Comparison of ENCODE assay signal across 11 cellular contexts in the genomic region with DNA sequence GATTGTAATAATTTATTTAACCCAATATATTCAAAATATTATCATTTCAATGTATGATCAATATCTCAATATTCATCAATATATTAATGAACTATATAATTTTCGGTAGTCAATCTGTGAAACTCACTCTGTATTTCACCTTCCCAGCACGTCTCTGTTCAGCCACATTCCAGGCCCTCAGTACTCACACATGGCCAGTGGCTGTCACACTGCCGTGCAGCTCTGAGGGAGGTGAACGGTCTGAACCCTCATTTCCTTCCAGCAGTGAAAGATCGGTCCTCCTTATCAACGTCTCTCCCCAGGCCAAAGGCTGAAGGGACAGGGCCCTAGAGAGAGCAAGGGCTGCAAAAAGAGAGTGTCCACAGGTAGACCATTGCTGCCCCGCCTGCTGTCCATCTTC. TPM values are rescaled to one million over a fixed set of nuclear protein-coding genes. Genes with fewer than 3 reads are reported as not detected.
DNase-seq lines count a peak whose midpoint lies in the region; ATAC-seq, FAIRE-seq and TF ChIP-seq lines count a peak whose summit lies in the region.
"Had no signal": no experiment of that assay in that cellular context is flagged by ENCODE, and none has a peak within 500 bp of the region (broad histone marks: within the 10 kb centered on the region; RNA-seq: fewer than 3 reads in every experiment).

No MANE protein-coding gene starts in this region.

- BruUV-seq in HCT116 (replicated peaks; lab: Mats Ljungman, UMichigan): no TSS peak

- H3K27me3 ChIP-seq in HCT116 (ENCODE audit: insufficient read depth, low read length): no peaks in the 10 kb centered on the region
- H3K27me3 ChIP-seq: vagina had no signal

- no peak for ATAC-seq in A549
- ATAC-seq in HCT116: no peak
- no peak for ATAC-seq in natural killer cell treated with Interleukin-12 subunit alpha and Interleukin-12 subunit beta and Interleukin-15 and Interleukin-18, amount 100 ng/mL, for 72 hours
- ATAC-seq in GM18517 (IDR thresholded peaks at IDR 0.05; ENCODE audit: unreplicated experiment): no peak

- no peaks in the 10 kb centered on the region for H3K9me2 ChIP-seq in HCT116 (ENCODE audit: insufficient read depth)

- peak overlapping the region; percentile 17 for H3K4me3 Mint-ChIP-seq in activated T-helper 1 cell treated with anti-CD3 and anti-CD28 coated beads, Interleukin-12 subunit alpha, Interleukin-12 subunit beta, Interleukin-2, Interleukin-4 antibody, amounts not matched to agents 30 ng/mL and 10 ng/mL and 1 ng/mL, durations not matched to agents 14 hours and 24 hours and 36 hours
- no peak overlapping the region for H3K4me3 Mint-ChIP-seq in natural killer cell treated with Interleukin-12 subunit alpha and Interleukin-12 subunit beta and Interleukin-15 and Interleukin-18, amount 100 ng/mL, for 72 hours
- H3K4me3 Mint-ChIP-seq in nephron progenitor cell: no peak overlapping the region

- H2AFZ ChIP-seq in HCT116 (ENCODE audit: low read depth, low read length, poor library complexity, severe bottlenecking): no peak overlapping the region

- intact Hi-C loops in HCT116 (cut with micrococcal nuclease): loop anchor here (5.0 kb wide), 1 partner anchor 121 kb away; a partner anchor contains a TSS
- intact Hi-C loops in activated T-helper 1 cell treated with anti-CD3 and anti-CD28 coated beads, Interleukin-12 subunit alpha, Interleukin-12 subunit beta, Interleukin-2, Interleukin-4 antibody, amounts not matched to agents 30 ng/mL and 10 ng/mL and 1 ng/mL, durations not matched to agents 14 hours and 24 hours and 36 hours (cut with micrococcal nuclease): loop anchor here (2.0 to 5.0 kb wide), 4 partner anchors 39 to 725 kb away; a partner anchor contains a TSS

- H3K4me1 Mint-ChIP-seq in activated T-helper 1 cell treated with anti-CD3 and anti-CD28 coated beads, Interleukin-12 subunit alpha, Interleukin-12 subunit beta, Interleukin-2, Interleukin-4 antibody, amounts not matched to agents 30 ng/mL and 10 ng/mL and 1 ng/mL, durations not matched to agents 14 hours and 24 hours and 36 hours (ENCODE audit: low read depth): peaks cover 29% of the 10 kb centered on the region
- peaks cover 29 to 44% of the 10 kb centered on the region in 2 donors for H3K4me1 Mint-ChIP-seq in natural killer cell treated with Interleukin-12 subunit alpha and Interleukin-12 subunit beta and Interleukin-15 and Interleukin-18, amount 100 ng/mL, for 72 hours (ENCODE audit: low read depth in 2 of 2)
- H3K4me1 Mint-ChIP-seq in nephron progenitor cell: peaks cover 19% of the 10 kb centered on the region

- TF ChIP-seq CTCF in A549 (IDR thresholded peaks at IDR 0.05) (no peak), HCT116 (IDR thresholded peaks at IDR 0.05 in 2 of 3, conservative IDR thresholded peaks at IDR 0.05 in 1 of 3; ENCODE audit: borderline replicate concordance in 1 of 3, insufficient read depth in 1 of 3, low read depth in 2 of 3, low read length in 2 of 3) (no peak), nephron progenitor cell (IDR thresholded peaks at IDR 0.05) (no peak)

- peaks cover 40% of the 10 kb centered on the region for H3K79me2 ChIP-seq in HCT116 (ENCODE audit: insufficient read depth, low read length)

- no peak overlapping the region for H3K9ac ChIP-seq in HCT116 (ENCODE audit: low read length)

- TF ChIP-seq RAD21 in A549 (conservative IDR thresholded peaks at IDR 0.05 in 1 of 2, IDR thresholded peaks at IDR 0.05 in 1 of 2) (no peak), HCT116 (IDR thresholded peaks at IDR 0.05; ENCODE audit: low read depth) (no peak)

- H3K4me3 ChIP-seq in A549: peak overlapping the region; percentile 96; the same call in 2 of the 3 replicates
- H3K4me3 ChIP-seq in HCT116 (replicated peaks in 1 of 2; ENCODE audit: low read depth in 1 of 2, low read length in 2 of 2): no peak overlapping the region

- H3K4me1 ChIP-seq in A549 (0 out of 3 replicates have a peak, but pooled peaks cover 6% of the 10 kb centered on the region), HCT116 (ENCODE audit: control insufficient read depth in 1 of 2, insufficient read depth in 2 of 2, low read length in 2 of 2) (peaks cover 6 to 11% of the 10 kb centered on the region in 2 experiments; a peak in 3 of 4 replicates)

- no peak overlapping the region for H3K27ac ChIP-seq in A549
- H3K27ac ChIP-seq in HCT116 (ENCODE audit: low read depth, low read length): no peak overlapping the region

- no peaks in the 10 kb centered on the region for H3K27me3 Mint-ChIP-seq in activated T-helper 1 cell treated with anti-CD3 and anti-CD28 coated beads, Interleukin-12 subunit alpha, Interleukin-12 subunit beta, Interleukin-2, Interleukin-4 antibody, amounts not matched to agents 30 ng/mL and 10 ng/mL and 1 ng/mL, durations not matched to agents 14 hours and 24 hours and 36 hours (ENCODE audit: insufficient read depth)
- peaks cover 5 to 7% of the 10 kb centered on the region in 2 donors for H3K27me3 Mint-ChIP-seq in natural killer cell treated with Interleukin-12 subunit alpha and Interleukin-12 subunit beta and Interleukin-15 and Interleukin-18, amount 100 ng/mL, for 72 hours
- no peaks in the 10 kb centered on the region for H3K27me3 Mint-ChIP-seq in nephron progenitor cell (ENCODE audit: low read depth, poor library complexity)

- no peaks in the 10 kb centered on the region for H3K36me3 ChIP-seq in HCT116 (ENCODE audit: control insufficient read depth in 1 of 2, insufficient read depth in 2 of 2, low read length in 2 of 2)
- H3K36me3 ChIP-seq: vagina had no signal

- H3K9me3 Mint-ChIP-seq in activated T-helper 1 cell treated with anti-CD3 and anti-CD28 coated beads, Interleukin-12 subunit alpha, Interleukin-12 subunit beta, Interleukin-2, Interleukin-4 antibody, amounts not matched to agents 30 ng/mL and 10 ng/mL and 1 ng/mL, durations not matched to agents 14 hours and 24 hours and 36 hours: peaks cover 6% of the 10 kb centered on the region
- H3K9me3 Mint-ChIP-seq in natural killer cell treated with Interleukin-12 subunit alpha and Interleukin-12 subunit beta and Interleukin-15 and Interleukin-18, amount 100 ng/mL, for 72 hours: no peaks in the 10 kb centered on the region
- H3K9me3 Mint-ChIP-seq in nephron progenitor cell: peaks cover 10% of the 10 kb centered on the region

- POLR2A ChIA-PET in A549 (lab: Yijun Ruan, JAX): interaction anchor here (1.1 kb wide), 1 partner anchor 280 kb away, joined by 3 read pairs; a partner anchor contains a TSS
- POLR2A ChIA-PET in HCT116 (lab: Charles Lee): no interaction called here

- DNase-seq in A549 (ENCODE audit: low read depth in 1 of 2, low spot score in 1 of 2): no peak
- no peak for DNase-seq in HCT116 (ENCODE audit: low read depth, low spot score)
- DNase-seq in activated T-helper 1 cell treated with anti-CD3 and anti-CD28 coated beads, Interleukin-12 subunit alpha, Interleukin-12 subunit beta, Interleukin-2, Interleukin-4 antibody, amounts not matched to agents 30 ng/mL and 10 ng/mL and 1 ng/mL, durations not matched to agents 14 hours and 24 hours and 36 hours (ENCODE audit: low spot score): no peak
- DNase-seq in natural killer cell treated with Interleukin-12 subunit alpha and Interleukin-12 subunit beta and Interleukin-15 and Interleukin-18, amount 100 ng/mL, for 72 hours (ENCODE audit: low spot score): no peak
- DNase-seq in OCI-M2 (lab: John Stamatoyannopoulos, UW; ENCODE audit: unreplicated experiment): no peak
- no peak for DNase-seq in nephron progenitor cell
- no peak for DNase-seq in RPMI8226

- TF ChIP-seq EP300 in A549 (IDR thresholded peaks at IDR 0.05): no peak

- H4K20me1 ChIP-seq in HCT116 (ENCODE audit: insufficient read depth): no peaks in the 10 kb centered on the region

- TF ChIP-seq POLR2A in A549 (IDR thresholded peaks at IDR 0.05; ENCODE audit: low read length) (no peak), HCT116 (IDR thresholded peaks at IDR 0.05; ENCODE audit: borderline replicate concordance, extremely low read depth, insufficient read depth, insufficient read length) (no peak)

- H3K4me2 ChIP-seq in A549 (peak overlapping the region; percentile 89), HCT116 (ENCODE audit: low read length) (peak overlapping the region; percentile 96; the same call in 1 of the 2 replicates)

- WGBS in A549 (ENCODE audit: missing lambda C conversion rate): 53% methylated on average over 7 of the region's 7 CpGs

- RAD21 ChIA-PET in HCT116 (lab: Charles Lee; ENCODE audit: low non-redundant PET in 1 of 2, low total read pairs in 2 of 2, uncharacterized antibody in 2 of 2, unreplicated experiment in 2 of 2): no interaction called here

- no peak for FAIRE-seq in A549 (lab: Jason Lieb, UNC)

- H3K9me3 ChIP-seq in A549: peaks cover 30% of the 10 kb centered on the region
- H3K9me3 ChIP-seq in HCT116 (ENCODE audit: control insufficient read depth in 1 of 2, insufficient read depth in 1 of 2, low read depth in 1 of 2, low read length in 2 of 2): no peaks in the 10 kb centered on the region
- H3K9me3 ChIP-seq: vagina had no signal

- H3K36me3 Mint-ChIP-seq in activated T-helper 1 cell treated with anti-CD3 and anti-CD28 coated beads, Interleukin-12 subunit alpha, Interleukin-12 subunit beta, Interleukin-2, Interleukin-4 antibody, amounts not matched to agents 30 ng/mL and 10 ng/mL and 1 ng/mL, durations not matched to agents 14 hours and 24 hours and 36 hours (ENCODE audit: low read depth): peaks cover 30% of the 10 kb centered on the region
- H3K36me3 Mint-ChIP-seq in natural killer cell treated with Interleukin-12 subunit alpha and Interleukin-12 subunit beta and Interleukin-15 and Interleukin-18, amount 100 ng/mL, for 72 hours: peaks cover 9% of the 10 kb centered on the region
- H3K36me3 Mint-ChIP-seq in nephron progenitor cell (ENCODE audit: low read depth): peaks cover 27% of the 10 kb centered on the region

- CTCF ChIA-PET in A549 (lab: Yijun Ruan, JAX): no interaction called here
- CTCF ChIA-PET in HCT116 (lab: Charles Lee): no interaction called here

- no peak overlapping the region for H3K27ac Mint-ChIP-seq in activated T-helper 1 cell treated with anti-CD3 and anti-CD28 coated beads, Interleukin-12 subunit alpha, Interleukin-12 subunit beta, Interleukin-2, Interleukin-4 antibody, amounts not matched to agents 30 ng/mL and 10 ng/mL and 1 ng/mL, durations not matched to agents 14 hours and 24 hours and 36 hours
- H3K27ac Mint-ChIP-seq in natural killer cell treated with Interleukin-12 subunit alpha and Interleukin-12 subunit beta and Interleukin-15 and Interleukin-18, amount 100 ng/mL, for 72 hours: peak overlapping the region; percentile 34 to 94
- H3K27ac Mint-ChIP-seq in nephron progenitor cell: no peak overlapping the region

RNA-seq across cellular contexts. Expression of a gene that starts 39.5 kb away (rescaled TPM):
- polyA plus RNA-seq in A549 (2011; rRNA removed): 6.4 and 6.5 TPM in 2 replicates
- polyA plus RNA-seq in A549 (2012; cell fraction: cytosol; rRNA removed): 2.8 and 3.2 TPM in 2 replicates
- 3.1 and 4.6 TPM in 2 replicates for polyA plus RNA-seq in A549 (2012; cell fraction: nucleus; rRNA removed)
- polyA plus RNA-seq in A549 (2017; fragmentation: RNase III; extraction: RNeasy Plus Mini Kit Qiagen cat#74134 plus additional on column Dnase treatment): 4.4 to 5.5 TPM (median 5.3 TPM) in 3 replicates
- polyA minus RNA-seq in A549 (2011; rRNA and poly(A)+ RNA removed): 15.0 and 15.1 TPM in 2 replicates
- 16.3 TPM for total RNA-seq in HCT116 (2021; ENCODE audit: unreplicated experiment)
- 1.6 and 3.1 TPM in 2 replicates for polyA plus RNA-seq in HCT116 (2012)
- total RNA-seq in activated T-helper 1 cell treated with anti-CD3 and anti-CD28 coated beads, Interleukin-12 subunit alpha, Interleukin-12 subunit beta, Interleukin-2, Interleukin-4 antibody, amounts not matched to agents 30 ng/mL and 10 ng/mL and 1 ng/mL, durations not matched to agents 14 hours and 24 hours and 36 hours: 14.9 and 15.5 TPM in 2 replicates
- total RNA-seq in natural killer cell treated with Interleukin-12 subunit alpha and Interleukin-12 subunit beta and Interleukin-15 and Interleukin-18, amount 100 ng/mL, for 72 hours: 10 to 100 TPM; 16.2 to 25.9 TPM

RNA-seq across cellular contexts. Expression of a gene that starts 44.5 kb away (rescaled TPM):
- polyA plus RNA-seq in A549 (2011; rRNA removed) (not detected in 2 replicates), A549 (2017; fragmentation: RNase III; extraction: RNeasy Plus Mini Kit Qiagen cat#74134 plus additional on column Dnase treatment) (not detected in 3 replicates)
- polyA plus RNA-seq in A549 (2012; cell fraction: cytosol; rRNA removed): not detected in 2 replicates
- not detected in 2 replicates for polyA plus RNA-seq in A549 (2012; cell fraction: nucleus; rRNA removed)
- polyA minus RNA-seq in A549 (2011; rRNA and poly(A)+ RNA removed): not detected in 2 replicates
- not detected for total RNA-seq in HCT116 (2021; ENCODE audit: unreplicated experiment)
- polyA plus RNA-seq in HCT116 (2012): 0.04 and 0.05 TPM in 2 replicates
- not detected in 2 replicates for total RNA-seq in activated T-helper 1 cell treated with anti-CD3 and anti-CD28 coated beads, Interleukin-12 subunit alpha, Interleukin-12 subunit beta, Interleukin-2, Interleukin-4 antibody, amounts not matched to agents 30 ng/mL and 10 ng/mL and 1 ng/mL, durations not matched to agents 14 hours and 24 hours and 36 hours
- not detected for total RNA-seq in natural killer cell treated with Interleukin-12 subunit alpha and Interleukin-12 subunit beta and Interleukin-15 and Interleukin-18, amount 100 ng/mL, for 72 hours
- total RNA-seq: HFFc6, occipital lobe, vagina had no signal

Comparison
In these comparisons a context has a peak if more than half of its experiments do, and no peak if none do; other contexts are left out.
1. H3K27ac Mint-ChIP-seq: peak in natural killer cell treated with Interleukin-12 subunit alpha and Interleukin-12 subunit beta and Interleukin-15 and Interleukin-18, amount 100 ng/mL, for 72 hours (2 of 2); none in activated T-helper 1 cell treated with anti-CD3 and anti-CD28 coated beads, Interleukin-12 subunit alpha, Interleukin-12 subunit beta, Interleukin-2, Interleukin-4 antibody, amounts not matched to agents 30 ng/mL and 10 ng/mL and 1 ng/mL, durations not matched to agents 14 hours and 24 hours and 36 hours (single experiment) and nephron progenitor cell (single experiment).